9 cellular contexts compared by ENCODE assay signal in the genomic region with DNA sequence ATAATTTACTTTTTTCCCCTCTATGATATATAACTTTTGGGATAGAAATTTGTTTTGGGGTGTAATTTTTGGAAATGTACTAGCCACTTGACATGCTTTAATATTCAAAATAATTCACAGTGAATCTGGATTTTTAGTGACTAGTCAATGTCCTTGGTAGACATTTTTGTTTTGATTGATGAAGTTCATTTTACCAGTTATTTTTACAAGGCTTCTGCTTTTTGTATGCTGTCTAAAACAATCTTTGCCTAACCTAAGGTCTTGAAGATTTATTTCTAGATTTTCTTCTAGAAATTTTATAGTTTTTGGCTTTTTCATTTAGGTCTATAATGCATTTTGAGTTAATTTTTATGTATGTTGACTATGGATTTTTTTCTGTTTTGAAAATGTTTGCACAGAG.
"Had no signal": no experiment of that assay in that cellular context is flagged by ENCODE, and none has a peak within 500 bp of the region (broad histone marks: within the 10 kb centered on the region; RNA-seq: fewer than 3 reads in every experiment).

No MANE protein-coding gene starts in this region.

- FAIRE-seq: H1, H54, HTR-8/SVneo, K562 had no signal

- H3K27ac ChIP-seq: GM23248 had no signal

- H3K4me3 ChIP-seq: GM23248, K562 had no signal

- ATAC-seq: K562 had no signal

- DNase-seq: GM23248, H9, HCEC 1CT, IMR-90, KG1 had no signal

- H2AFZ ChIP-seq: GM23248 had no signal

- H3K9me3 Mint-ChIP-seq: H9 had no signal

- H3K27ac Mint-ChIP-seq: H9 had no signal

- H3K4me3 Mint-ChIP-seq: H9 had no signal
